Comparison of ENCODE assay signal across 22 cellular contexts in genomic region chr4:187357045-187357643, GRCh38.
"Had no signal": no experiment of that assay in that cellular context is flagged by ENCODE, and none has a peak within 500 bp of the region (broad histone marks: within the 10 kb centered on the region; RNA-seq: fewer than 3 reads in every experiment).

No MANE protein-coding gene starts in this region.

- H3K4me1 ChIP-seq: adrenal gland, ascending aorta, pancreas, psoas muscle, right atrium auricular region, thyroid gland had no signal

- H2AFZ ChIP-seq: hepatocyte had no signal

- H3K4me2 ChIP-seq: hepatocyte had no signal

- H3K36me3 ChIP-seq: adrenal gland, ascending aorta, brain microvascular endothelial cell, esophagus muscularis mucosa, pancreas, right atrium auricular region, thyroid gland had no signal

- H3K9me3 ChIP-seq: adrenal gland, ascending aorta, esophagus muscularis mucosa, pancreas, psoas muscle, right atrium auricular region, thyroid gland had no signal

- H3K27me3 ChIP-seq: adrenal gland, ascending aorta, brain microvascular endothelial cell, esophagus muscularis mucosa, hepatocyte, pancreas, right atrium auricular region, thyroid gland had no signal

- DNase-seq: activated CD4-positive, alpha-beta T cell treated with anti-CD3 and anti-CD28 coated beads, Interleukin-2, amount 10 ng/mL, durations not matched to agents 7 days and 5 days; activated CD8-positive, alpha-beta T cell treated with anti-CD3 and anti-CD28 coated beads, Interleukin-2, amount 10 ng/mL, durations not matched to agents 7 days and 5 days; activated T-cell treated with anti-CD3 and anti-CD28 coated beads, Interleukin-2, amount 50 U/mL, for 24 hours; adrenal gland; brain microvascular endothelial cell; caudate nucleus; dorsolateral prefrontal cortex; glutamatergic neuron; immature natural killer cell; left ventricle myocardium superior; pancreas; psoas muscle; substantia nigra; thyroid gland had no signal

- ATAC-seq: activated CD4-positive, CD25-positive, alpha-beta regulatory T cell treated with anti-CD3 and anti-CD28 coated beads, Interleukin-2, amount 50 U/mL, for 24 hours; activated CD8-positive, alpha-beta T cell treated with anti-CD3 and anti-CD28 coated beads, Interleukin-2, amount 10 ng/mL, durations not matched to agents 7 days and 5 days; activated T-helper 17 cell treated with anti-CD3 and anti-CD28 coated beads, Interleukin-2, amount 50 U/mL, for 72 hours; left ventricle myocardium superior; natural killer cell treated with Interleukin-12 subunit alpha and Interleukin-12 subunit beta and Interleukin-15 and Interleukin-18, amount 100 ng/mL, for 72 hours; pancreas; psoas muscle had no signal

- H3K27ac ChIP-seq: adrenal gland, ascending aorta, brain microvascular endothelial cell, dorsolateral prefrontal cortex, esophagus muscularis mucosa, hepatocyte, pancreas, psoas muscle, right atrium auricular region, thyroid gland, VCaP had no signal

- H3K4me3 ChIP-seq: adrenal gland, ascending aorta, dorsolateral prefrontal cortex, esophagus muscularis mucosa, hepatocyte, pancreas, psoas muscle, right atrium auricular region, thyroid gland had no signal
